ENCODE assay signal across 7 cellular contexts in the genomic region with DNA sequence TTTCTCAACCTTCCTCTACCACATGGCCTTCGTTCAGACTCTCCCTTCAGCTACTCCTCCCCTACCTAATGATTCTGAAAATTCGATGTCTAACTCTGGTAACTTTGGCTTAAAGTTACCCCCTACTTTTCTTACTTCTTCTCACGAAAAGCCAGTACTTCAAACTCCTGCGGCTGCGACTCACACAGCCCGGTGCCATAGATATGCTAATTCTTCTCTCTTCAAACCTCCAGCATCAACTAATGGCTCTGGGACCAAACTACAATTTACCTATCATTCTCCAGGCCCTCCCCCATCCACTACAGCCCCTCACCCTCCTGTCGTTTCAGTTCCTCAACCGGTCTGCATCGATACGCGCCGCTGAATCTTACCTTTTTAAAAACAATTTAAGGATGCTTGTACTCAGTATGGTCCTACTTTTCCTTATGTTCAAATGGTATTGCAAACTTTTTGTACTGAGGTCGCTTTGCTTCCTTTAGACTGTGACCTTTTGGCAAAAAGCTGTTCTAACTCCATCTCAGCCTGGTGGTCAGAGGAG.
DNase-seq lines count a peak whose midpoint lies in the region; ATAC-seq and TF ChIP-seq lines count a peak whose summit lies in the region.
"Not testable (repeated sequence)": the region's sequence is repeated elsewhere in the genome, so short reads cannot be mapped to it uniquely, and the experiment has no call there.

No MANE protein-coding gene starts in this region.

- H2AFZ ChIP-seq in GM23338, result not testable (repeated sequence)

- not testable (repeated sequence) for H3K9me2 ChIP-seq in GM23338 (ENCODE audit: insufficient read depth)

- ATAC-seq in GM23338, result peak; percentile 51
- ATAC-seq in activated B cell treated with CpG ODN at 0.5 μM for 24 hours (ENCODE audit: low read depth), result not testable (repeated sequence)

- not testable (repeated sequence) for H3K27me3 Mint-ChIP-seq in GM23338 (ENCODE audit: insufficient read depth, low read depth, poor library complexity); IgD-negative memory B cell; activated B cell treated with CpG ODN at 0.5 μM for 24 hours; endothelial cell (ENCODE audit: unreplicated experiment); nephron progenitor cell (ENCODE audit: low read depth, poor library complexity)
- H3K27me3 Mint-ChIP-seq in type B pancreatic cell, result peaks cover 26% of the 10 kb centered on the region

- H3K79me2 ChIP-seq in GM23338 (replicated peaks; ENCODE audit: insufficient read depth), result peaks cover 38% of the 10 kb centered on the region

- H3K4me1 Mint-ChIP-seq in GM23338, result peaks cover 33% of the 10 kb centered on the region
- H3K4me1 Mint-ChIP-seq in IgD-negative memory B cell, result peaks cover 4 to 17% (median 16%) of the 10 kb centered on the region in 3 donors
- peaks cover 16% of the 10 kb centered on the region for H3K4me1 Mint-ChIP-seq in activated B cell treated with CpG ODN at 0.5 μM for 24 hours
- H3K4me1 Mint-ChIP-seq in endothelial cell (ENCODE audit: unreplicated experiment), result peaks cover 13% of the 10 kb centered on the region
- peaks cover 29% of the 10 kb centered on the region for H3K4me1 Mint-ChIP-seq in nephron progenitor cell
- H3K4me1 Mint-ChIP-seq in type B pancreatic cell (ENCODE audit: unreplicated experiment), result peaks cover 20% of the 10 kb centered on the region

- CTCF ChIA-PET in activated B cell treated with CpG ODN at 0.5 μM for 24 hours (lab: Charles Lee), result not testable (repeated sequence)

- H3K36me3 Mint-ChIP-seq in GM23338 (ENCODE audit: low read depth), result peaks cover 30% of the 10 kb centered on the region
- not testable (repeated sequence) for H3K36me3 Mint-ChIP-seq in IgD-negative memory B cell; endothelial cell (ENCODE audit: low read depth, unreplicated experiment)
- peaks cover 22% of the 10 kb centered on the region for H3K36me3 Mint-ChIP-seq in activated B cell treated with CpG ODN at 0.5 μM for 24 hours (ENCODE audit: low read depth)
- H3K36me3 Mint-ChIP-seq in nephron progenitor cell (ENCODE audit: low read depth), result peaks cover 57% of the 10 kb centered on the region
- H3K36me3 Mint-ChIP-seq in type B pancreatic cell, result peaks cover 21% of the 10 kb centered on the region

- POLR2A ChIA-PET in activated B cell treated with CpG ODN at 0.5 μM for 24 hours (lab: Charles Lee), result not testable (repeated sequence)

- H3F3A ChIP-seq in GM23338 (replicated peaks; ENCODE audit: low read depth), result not testable (repeated sequence)

- peaks cover 25% of the 10 kb centered on the region for H3K9me3 Mint-ChIP-seq in GM23338
- H3K9me3 Mint-ChIP-seq in IgD-negative memory B cell; activated B cell treated with CpG ODN at 0.5 μM for 24 hours; endothelial cell (ENCODE audit: unreplicated experiment); type B pancreatic cell: not testable (repeated sequence)
- peaks cover 28% of the 10 kb centered on the region for H3K9me3 Mint-ChIP-seq in nephron progenitor cell

- intact Hi-C loops in activated B cell treated with CpG ODN at 0.5 μM for 24 hours (cut with micrococcal nuclease), result not testable (repeated sequence)

- H3K27ac Mint-ChIP-seq in GM23338, result peak overlapping the region; percentile 90
- peak overlapping the region; percentile 46 to 80 (median 72) for H3K27ac Mint-ChIP-seq in IgD-negative memory B cell
- H3K27ac Mint-ChIP-seq in activated B cell treated with CpG ODN at 0.5 μM for 24 hours, result peak overlapping the region; percentile 61
- not testable (repeated sequence) for H3K27ac Mint-ChIP-seq in endothelial cell (ENCODE audit: unreplicated experiment); nephron progenitor cell
- H3K27ac Mint-ChIP-seq in type B pancreatic cell, result peak overlapping the region; percentile 44

- H3K4me3 Mint-ChIP-seq in GM23338, result peak overlapping the region; percentile 77
- peak overlapping the region in 3 of 4 donors; percentile 3 to 80 (median 22) for H3K4me3 Mint-ChIP-seq in IgD-negative memory B cell
- peak overlapping the region; percentile 25 for H3K4me3 Mint-ChIP-seq in activated B cell treated with CpG ODN at 0.5 μM for 24 hours
- H3K4me3 Mint-ChIP-seq in endothelial cell (ENCODE audit: unreplicated experiment), result peak overlapping the region; percentile 8
- peak overlapping the region; percentile 58 for H3K4me3 Mint-ChIP-seq in nephron progenitor cell
- H3K4me3 Mint-ChIP-seq in type B pancreatic cell, result peak overlapping the region; percentile 30

- H3K4me1 ChIP-seq in GM23338 (ENCODE audit: insufficient read depth), result peaks cover 13% of the 10 kb centered on the region

- peak; percentile 84 for DNase-seq in GM23338 (ENCODE audit: low spot score)
- DNase-seq in activated B cell treated with CpG ODN at 0.5 μM for 24 hours; endothelial cell (ENCODE audit: low spot score); nephron progenitor cell; type B pancreatic cell (ENCODE audit: extremely low spot score, unreplicated experiment): not testable (repeated sequence)

- not testable (repeated sequence) for H4K20me1 ChIP-seq in GM23338 (replicated peaks; ENCODE audit: insufficient read depth)

- H3K4me2 ChIP-seq in GM23338, result peak overlapping the region; percentile 72

- not testable (repeated sequence) for TF ChIP-seq CTCF in GM23338 (conservative IDR thresholded peaks at IDR 0.05; ENCODE audit: low read depth in 2 of 2); activated B cell treated with CpG ODN at 0.5 μM for 24 hours (IDR thresholded peaks at IDR 0.05); endothelial cell (IDR thresholded peaks at IDR 0.05; ENCODE audit: unreplicated experiment); nephron progenitor cell (IDR thresholded peaks at IDR 0.05); type B pancreatic cell (conservative IDR thresholded peaks at IDR 0.05)

- H3K9me3 ChIP-seq in iPS-18c (ENCODE audit: control insufficient read depth, insufficient read depth, low read length), result not testable (repeated sequence)

- H3K4me3 ChIP-seq in GM23338 (peak overlapping the region; percentile 50), iPS-18c (ENCODE audit: insufficient read depth, low read depth, low read length) (peak overlapping the region; percentile 24)

- not testable (repeated sequence) for H3K36me3 ChIP-seq in GM23338 (ENCODE audit: insufficient read depth)

- H3K27me3 ChIP-seq in GM23338 (ENCODE audit: insufficient read depth), result not testable (repeated sequence)

- peak overlapping the region; percentile 87 for H3K27ac ChIP-seq in GM23338 (ENCODE audit: low read depth)

TF ChIP-seq in GM23338, 12 proteins besides CTCF, POLR2A, EP300 and RAD21:
- TF ChIP-seq POLR2AphosphoS5 (IDR thresholded peaks at IDR 0.05; ENCODE audit: low read depth) (peak; percentile 55), ZNF114 (CRISPR knock-in tag; IDR thresholded peaks at IDR 0.05) (0 out of 2 replicates have a peak, but pooled peaks have one; percentile 42), NANOG (IDR thresholded peaks at IDR 0.05; ENCODE audit: borderline replicate concordance) (peak; percentile 48)
TF ChIP-seq in GM23338: peak in this region for 3; not testable (repeated sequence) for 9.

Comparison
In these comparisons a context has a peak if more than half of its experiments do, and no peak if none do; other contexts are left out.
1. H3K4me3 Mint-ChIP-seq: peak in every context shown above with its lines; median percentile 77 in GM23338; 58 in nephron progenitor cell; 30 in type B pancreatic cell; 25 in activated B cell treated with CpG ODN at 0.5 μM for 24 hours; 22 in IgD-negative memory B cell; 8 in endothelial cell.